In genomic region chr15:101006931-101007687, GRCh38 we compare ENCODE assay signal across 8 cellular contexts.
A peak's percentile ranks its signal among the peaks of the same experiment; 100 is the strongest.
DNase-seq lines count a peak whose midpoint lies in the region; ATAC-seq and TF ChIP-seq lines count a peak whose summit lies in the region.

No MANE protein-coding gene starts in this region.

- H3K27ac ChIP-seq in IMR-90 (ENCODE audit: insufficient read depth, low read length) (no peak overlapping the region), Panc1 (ENCODE audit: low read length) (peak overlapping the region; percentile 96)

- peak overlapping the region; percentile 22; the same call in 1 of the 2 replicates for H3K56ac ChIP-seq in IMR-90 (ENCODE audit: extremely low read depth, insufficient read depth, low read length)

- 0 out of 2 replicates have a peak, but pooled peaks have one; percentile 58 for TF ChIP-seq POLR2A in IMR-90 (IDR thresholded peaks at IDR 0.05; ENCODE audit: low read depth, low read length)

- peak overlapping the region in 3 of 10 donors; percentile 6 to 51 (median 18) for H3K27ac Mint-ChIP-seq in naive thymus-derived CD8-positive, alpha-beta T cell
- H3K27ac Mint-ChIP-seq in stimulated activated naive B cell treated with anti-CD40 and anti-IgM and Interleukin-4, amounts not matched to agents 10 μg/mL and 1 μg/mL and 100 μg/mL, for 72 hours = peak overlapping the region; percentile 56

- H3K9me3 ChIP-seq in IMR-90 (ENCODE audit: control insufficient read depth, insufficient read depth, low read length) = peaks cover 6% of the 10 kb centered on the region
- H3K9me3 ChIP-seq in Panc1 (ENCODE audit: control insufficient read depth, insufficient read depth, low read depth, low read length) = peaks cover 12% of the 10 kb centered on the region; the same call in 1 of the 2 replicates

- no peak overlapping the region for H3K18ac ChIP-seq in IMR-90 (ENCODE audit: low read depth, low read length)

- no peak overlapping the region for H3K23ac ChIP-seq in IMR-90 (ENCODE audit: low read depth, low read length)

- peak overlapping the region; percentile 83 for H2AK9ac ChIP-seq in IMR-90 (replicated peaks; ENCODE audit: low read depth, low read length, poor library complexity)

- H3K36me3 Mint-ChIP-seq in naive thymus-derived CD8-positive, alpha-beta T cell = no peaks in the 10 kb centered on the region
- H3K36me3 Mint-ChIP-seq in stimulated activated naive B cell treated with anti-CD40 and anti-IgM and Interleukin-4, amounts not matched to agents 10 μg/mL and 1 μg/mL and 100 μg/mL, for 72 hours = peaks cover 49 to 65% of the 10 kb centered on the region in 2 donors

- H2BK15ac ChIP-seq in IMR-90 (ENCODE audit: low read depth, low read length) = peak overlapping the region; percentile 85; the same call in 1 of the 3 replicates

- H2BK5ac ChIP-seq in IMR-90 (ENCODE audit: low read depth, low read length, poor library complexity, severe bottlenecking) = peak overlapping the region; percentile 36

- peaks cover 4 to 25% (median 18%) of the 10 kb centered on the region in 4 donors for H3K4me1 Mint-ChIP-seq in naive thymus-derived CD8-positive, alpha-beta T cell
- H3K4me1 Mint-ChIP-seq in stimulated activated naive B cell treated with anti-CD40 and anti-IgM and Interleukin-4, amounts not matched to agents 10 μg/mL and 1 μg/mL and 100 μg/mL, for 72 hours = peaks cover 21 to 48% of the 10 kb centered on the region in 2 donors

- CTCF ChIA-PET in IMR-90 (lab: Yijun Ruan, JAX) = interaction anchor here (0.6 to 3.0 kb wide), 10 partner anchors 10 to 382 kb away, joined by 3 to 44 read pairs (median 4); partner anchors contain the start of gene LRRK1
- CTCF ChIA-PET in Panc1 (lab: Charles Lee) = interaction anchor here (0.7 to 3.1 kb wide), 5 partner anchors 10 to 88 kb away, joined by 3 to 48 read pairs (median 6); partner anchors contain the start of gene LRRK1

- peaks cover 3% of the 10 kb centered on the region; the same call in 1 of the 2 replicates for H3K9me1 ChIP-seq in IMR-90 (ENCODE audit: insufficient read depth, low read length)

- peak overlapping the region; percentile 58; the same call in 1 of the 2 replicates for H2BK120ac ChIP-seq in IMR-90 (ENCODE audit: low read depth, low read length)

- H4K5ac ChIP-seq in IMR-90 (ENCODE audit: low read depth, low read length) = 0 out of 2 replicates have a peak overlapping the region, but pooled peaks have one; percentile 60

- peak overlapping the region; percentile 60; the same call in 1 of the 2 replicates for H3K4ac ChIP-seq in IMR-90 (ENCODE audit: low read depth, low read length)

- DNase-seq in AG08396 (ENCODE audit: low spot score) (peak; percentile 88), IMR-90 (peak; percentile 73), Panc1 (ENCODE audit: low read depth, low spot score) (peak; percentile 74), fibroblast of gingiva (ENCODE audit: low read depth) (peak; percentile 67)
- peak; percentile 78 to 82 for DNase-seq in activated T-cell treated with anti-CD3 and anti-CD28 coated beads, Interleukin-2, amount 50 U/mL, for 48 hours
- peak in 9 of 10 donors; percentile 32 to 55 (median 46) for DNase-seq in naive thymus-derived CD8-positive, alpha-beta T cell
- peak; percentile 55 for DNase-seq in stimulated activated naive B cell treated with anti-CD40 and anti-IgM and Interleukin-4, amounts not matched to agents 10 μg/mL and 1 μg/mL and 100 μg/mL, for 72 hours

- peak overlapping the region; percentile 92 for H2AFZ ChIP-seq in IMR-90 (replicated peaks; ENCODE audit: low read length, poor library complexity)

- peak overlapping the region in 1 of 2 experiments; percentile 83; a peak in 2 of 4 replicates for H4K8ac ChIP-seq in IMR-90 (ENCODE audit: low read depth in 2 of 2, low read length in 2 of 2)

- H2AK5ac ChIP-seq in IMR-90 (ENCODE audit: low read depth, low read length) = peak overlapping the region; percentile 81; the same call in 1 of the 2 replicates

- H3K4me3 Mint-ChIP-seq in naive thymus-derived CD8-positive, alpha-beta T cell = peak overlapping the region; percentile 84 to 93 (median 92)
- H3K4me3 Mint-ChIP-seq in stimulated activated naive B cell treated with anti-CD40 and anti-IgM and Interleukin-4, amounts not matched to agents 10 μg/mL and 1 μg/mL and 100 μg/mL, for 72 hours = peak overlapping the region; percentile 67 to 85

- H4K20me1 ChIP-seq in IMR-90 (ENCODE audit: insufficient read depth, low read length) = no peaks in the 10 kb centered on the region; the same call in 1 of the 2 replicates

- H3K79me1 ChIP-seq in IMR-90 (ENCODE audit: low read depth in 1 of 2, low read length in 2 of 2) = no peaks in the 10 kb centered on the region

- POLR2A ChIA-PET in IMR-90 (lab: Charles Lee; ENCODE audit: unreplicated experiment) (interaction anchor here (0.6 kb wide), 1 partner anchor 89 kb away, joined by 4 read pairs; the partner anchor contains the start of gene LRRK1), Panc1 (lab: Charles Lee) (interaction anchor here (0.5 kb wide), 1 partner anchor 88 kb away, joined by 3 read pairs; the partner anchor contains the start of gene LRRK1)
- POLR2A ChIA-PET in naive thymus-derived CD8-positive, alpha-beta T cell (lab: Charles Lee) = interaction anchor here (1.0 kb wide), 1 partner anchor 89 kb away, joined by 5 read pairs; no protein-coding TSS in a partner anchor

- WGBS in IMR-90 (ENCODE audit: extremely low coverage in 2 of 2, insufficient read length in 1 of 2), 2 experiments = 22% methylated on average over 17 of the region's 27 CpGs; no CpG with 5 or more reads in 1 of the 2 experiments

- H3K27me3 ChIP-seq in IMR-90 (ENCODE audit: control insufficient read depth, insufficient read depth, low read length) (no peaks in the 10 kb centered on the region), Panc1 (ENCODE audit: control insufficient read depth, insufficient read depth, low read length) (no peaks in the 10 kb centered on the region)

- BruUV-seq in IMR-90 (replicated peaks; lab: Mats Ljungman, UMichigan) (no TSS peak), Panc1 (replicated peaks; lab: Mats Ljungman, UMichigan) (no TSS peak)

- H3K14ac ChIP-seq in IMR-90 (replicated peaks; ENCODE audit: low read depth, low read length) = no peak overlapping the region; the same call in 1 of the 2 replicates

- intact Hi-C loops in IMR-90 (cut with micrococcal nuclease) (loop anchor here (1.0 to 5.0 kb wide), 5 partner anchors 89 to 379 kb away; no protein-coding TSS in a partner anchor), Panc1 (cut with micrococcal nuclease; ENCODE audit: unreplicated experiment) (loop anchor here (1.0 to 5.0 kb wide), 3 partner anchors 48 to 380 kb away; no protein-coding TSS in a partner anchor)

- H3K4me2 ChIP-seq in IMR-90 (ENCODE audit: low read depth, low read length) = no peak overlapping the region

- TF ChIP-seq CTCF in IMR-90 (conservative IDR thresholded peaks at IDR 0.05; ENCODE audit: low read depth, low read length) (peak; percentile 98), Panc1 (IDR thresholded peaks at IDR 0.05) (peak; percentile 96)

- ATAC-seq in GM18867 (IDR thresholded peaks at IDR 0.05; ENCODE audit: unreplicated experiment) (peak; percentile 41), IMR-90 (ENCODE audit: low read depth) (peak; percentile 83), Panc1 (peak; percentile 93)
- ATAC-seq in naive thymus-derived CD8-positive, alpha-beta T cell = peak; percentile 26 to 50
- peak; percentile 66 to 71 for ATAC-seq in stimulated activated naive B cell treated with anti-CD40 and anti-IgM and Interleukin-4, amounts not matched to agents 10 μg/mL and 1 μg/mL and 100 μg/mL, for 72 hours (replicated peaks)

- 0 out of 2 replicates have a peak, but pooled peaks cover 2% of the 10 kb centered on the region for H3K36me3 ChIP-seq in IMR-90 (ENCODE audit: control insufficient read depth, insufficient read depth, low read length)
- no peaks in the 10 kb centered on the region for H3K36me3 ChIP-seq in Panc1 (ENCODE audit: control insufficient read depth, insufficient read depth, low read length)

- dilution Hi-C loops in IMR-90 (cut with HindIII; ENCODE audit: low sequenced_read_pairs, unreplicated experiment) = loop anchor here (25.0 kb wide), 1 partner anchor 370 kb away; no protein-coding TSS in a partner anchor

- H4K91ac ChIP-seq in IMR-90 (ENCODE audit: insufficient read depth, low read depth, low read length) = no peak overlapping the region

- peak; percentile 98 for TF ChIP-seq RAD21 in IMR-90 (IDR thresholded peaks at IDR 0.05; ENCODE audit: low read length)

- H3K4me3 ChIP-seq in IMR-90 (ENCODE audit: insufficient read depth, low read depth, low read length) (no peak overlapping the region), Panc1 (ENCODE audit: low read depth in 2 of 2, low read length in 2 of 2) (no peak overlapping the region; a peak in 1 of 4 replicates)

- H3K4me1 ChIP-seq in IMR-90 (ENCODE audit: control insufficient read depth, insufficient read depth, low read length) = no peaks in the 10 kb centered on the region
- H3K4me1 ChIP-seq in Panc1 (ENCODE audit: control insufficient read depth, insufficient read depth, low read length) = peaks cover 24% of the 10 kb centered on the region

- peaks cover 0 to 1% (median 0%) of the 10 kb centered on the region in 5 donors for H3K27me3 Mint-ChIP-seq in naive thymus-derived CD8-positive, alpha-beta T cell
- H3K27me3 Mint-ChIP-seq in stimulated activated naive B cell treated with anti-CD40 and anti-IgM and Interleukin-4, amounts not matched to agents 10 μg/mL and 1 μg/mL and 100 μg/mL, for 72 hours = no peaks in the 10 kb centered on the region

- H2BK20ac ChIP-seq in IMR-90 (ENCODE audit: low read depth, low read length) = peak overlapping the region; percentile 47; the same call in 1 of the 2 replicates

- in situ Hi-C loops in IMR-90 (cut with MboI; ENCODE audit: low sequenced_read_pairs) = loop anchor here (5.0 kb wide), 2 partner anchors 90 to 370 kb away; partner anchors contain the start of gene LRRK1
- in situ Hi-C loops in Panc1 (cut with HindIII; ENCODE audit: low pct_unique_long_range_greater_than_20kb, low sequenced_read_pairs) = no loop called here

- no peaks in the 10 kb centered on the region for H3K9me3 Mint-ChIP-seq in naive thymus-derived CD8-positive, alpha-beta T cell
- H3K9me3 Mint-ChIP-seq in stimulated activated naive B cell treated with anti-CD40 and anti-IgM and Interleukin-4, amounts not matched to agents 10 μg/mL and 1 μg/mL and 100 μg/mL, for 72 hours = peaks cover 11 to 15% of the 10 kb centered on the region in 2 donors

- no peak overlapping the region for H3K9ac ChIP-seq in IMR-90 (ENCODE audit: low read depth, low read length)

TF ChIP-seq in IMR-90, 13 proteins besides CTCF, POLR2A, EP300 and RAD21 (continues in another document):
- TF ChIP-seq RFX5 (IDR thresholded peaks at IDR 0.05; ENCODE audit: low read depth, low read length) = no peak
- TF ChIP-seq BHLHE40 (IDR thresholded peaks at IDR 0.05; ENCODE audit: low read depth, low read length) = peak; percentile 54; the same call in 1 of the 2 replicates
- 0 out of 2 replicates have a peak, but pooled peaks have one; percentile 55 for TF ChIP-seq CEBPB (IDR thresholded peaks at IDR 0.05; ENCODE audit: low read depth, low read length)
- no peak for TF ChIP-seq NFE2L2 (IDR thresholded peaks at IDR 0.05; ENCODE audit: low read depth, low read length)

Comparison
In these comparisons a context has a peak if more than half of its experiments do, and no peak if none do; other contexts are left out.
1. ATAC-seq: peak in every context shown above with its lines; median percentile 93 in Panc1; 83 in IMR-90; 68 in stimulated activated naive B cell treated with anti-CD40 and anti-IgM and Interleukin-4, amounts not matched to agents 10 μg/mL and 1 μg/mL and 100 μg/mL, for 72 hours; 41 in GM18867; 38 in naive thymus-derived CD8-positive, alpha-beta T cell.